ENCODE assay signal across 22 cellular contexts in genomic region chr9:82757921-82758320, GRCh38.
"Had no signal": no experiment of that assay in that cellular context is flagged by ENCODE, and none has a peak within 500 bp of the region (broad histone marks: within the 10 kb centered on the region; RNA-seq: fewer than 3 reads in every experiment).

No MANE protein-coding gene starts in this region.

- H3K4me1 Mint-ChIP-seq: T-helper 17 cell had no signal

- ATAC-seq: SK-N-SH treated with all-trans-retinoic acid at 6 μM for 48 hours, T-helper 17 cell had no signal

- H3K27me3 ChIP-seq: SJCRH30 had no signal

- H3K27me3 Mint-ChIP-seq: T-helper 17 cell had no signal

- H3K4me1 ChIP-seq: SJCRH30 had no signal

- H3K4me3 ChIP-seq: SJCRH30 had no signal

- H3K4me3 Mint-ChIP-seq: T-helper 17 cell had no signal

- H3K9me3 ChIP-seq: SJCRH30 had no signal

- DNase-seq: IMR-90; Karpas-422; KG1; MM.1S; NCI-H1092 treated with DMSO at 0.1 percent for 48 hours; NCI-H1436; NCI-H187; NCI-H2029; NCI-H2081 treated with DMSO at 0.1 percent for 48 hours; NCI-H2171; NCI-H226; NCI-H446; NCI-H510A; NCI-H524 treated with DMSO at 0.1 percent for 48 hours; NCI-H774; NK-92 treated with Interleukin-12 subunit alpha and Interleukin-12 subunit beta, amount 100 ng/mL, for 24 hours; Right ventricle myocardium superior; RPMI8226; T-helper 1 cell; T-helper 17 cell had no signal

- H3K27ac Mint-ChIP-seq: T-helper 17 cell had no signal

- H3K36me3 ChIP-seq: SJCRH30 had no signal

- H3K27ac ChIP-seq: SJCRH30 had no signal
